32 cellular contexts compared by ENCODE assay signal in the genomic region with DNA sequence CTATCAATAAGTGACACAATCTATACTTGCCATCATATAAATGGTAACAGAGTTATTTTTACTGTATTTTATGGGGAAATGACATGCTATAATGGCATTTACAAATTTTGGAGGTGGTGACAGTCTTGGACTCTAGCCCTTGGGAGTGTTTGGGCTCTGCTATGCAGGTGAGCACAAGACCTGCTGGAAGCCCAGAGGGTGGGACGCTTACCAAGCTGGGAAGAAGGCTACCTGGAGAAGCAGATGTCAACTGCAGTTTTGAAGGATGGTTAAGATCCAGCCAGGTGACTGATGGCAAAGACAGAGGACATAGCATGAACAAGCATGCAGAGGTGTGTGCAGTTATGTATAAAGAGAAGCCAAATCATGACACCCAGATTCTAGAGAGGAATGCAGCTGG.
"Had no signal": no experiment of that assay in that cellular context is flagged by ENCODE, and none has a peak within 500 bp of the region (broad histone marks: within the 10 kb centered on the region; RNA-seq: fewer than 3 reads in every experiment).

No MANE protein-coding gene starts in this region.

- DNase-seq: Kasumi-1, MG63, MM.1S, MV-4-11, NCI-H1048, NCI-H1092, NCI-H1092 treated with DMSO at 0.1 percent for 48 hours, NCI-H1105, NCI-H1105 treated with DMSO at 0.1 percent for 48 hours, NCI-H1417, NCI-H1417 treated with DMSO at 0.1 percent for 48 hours, NCI-H1436, NCI-H1436 treated with DMSO at 0.1 percent for 48 hours, NCI-H146, NCI-H1694, NCI-H1694 treated with DMSO at 0.1 percent for 48 hours, NCI-H187, NCI-H187 treated with DMSO at 0.1 percent for 48 hours, NCI-H1930, NCI-H2029, NCI-H2029 treated with DMSO at 0.1 percent for 48 hours, NCI-H2081, NCI-H2081 treated with DMSO at 0.1 percent for 48 hours, NCI-H2107, NCI-H2171, NCI-H2171 treated with DMSO at 0.1 percent for 48 hours, NCI-H2227 treated with DMSO at 0.1 percent for 48 hours, NCI-H226, NCI-H345, NCI-H446, NCI-H446 treated with DMSO at 0.1 percent for 48 hours, NCI-H510A had no signal

- H3K9me3 ChIP-seq: MG63 had no signal

- H3K36me3 ChIP-seq: MG63 had no signal

- H3K4me3 ChIP-seq: MG63 had no signal
